In the genomic region with DNA sequence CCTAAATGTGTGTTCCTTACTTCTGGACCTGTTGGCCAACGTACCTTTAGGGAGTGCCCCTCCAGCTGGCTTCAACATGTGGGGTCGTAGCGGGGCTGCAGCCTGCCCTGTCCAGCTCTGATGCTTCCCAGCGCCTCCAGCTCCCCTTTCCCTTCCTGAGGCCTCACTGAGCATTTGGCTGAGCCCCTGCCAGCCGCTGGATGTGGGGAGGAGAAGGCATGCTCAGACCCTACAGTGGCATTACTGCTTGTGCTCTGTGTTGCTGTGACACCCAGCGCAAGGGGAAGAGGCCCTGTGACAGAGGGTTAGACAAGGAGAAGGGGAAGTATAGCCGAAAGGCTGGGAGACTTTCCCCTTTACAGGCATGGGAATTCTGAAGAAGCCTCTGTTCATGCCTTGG, we compare ENCODE assay signal across 15 cellular contexts.
DNase-seq lines count a peak whose midpoint lies in the region; ATAC-seq lines count a peak whose summit lies in the region.
"Had no signal": no experiment of that assay in that cellular context is flagged by ENCODE, and none has a peak within 500 bp of the region (broad histone marks: within the 10 kb centered on the region; RNA-seq: fewer than 3 reads in every experiment).

No MANE protein-coding gene starts in this region.

- peak overlapping the region; percentile 69 for H3K27ac Mint-ChIP-seq in activated CD8-positive, alpha-beta T cell treated with anti-CD3 and anti-CD28 coated beads, Interleukin-2, amount 10 ng/mL, durations not matched to agents 7 days and 5 days
- peak overlapping the region in 5 of 6 donors; percentile 84 to 97 (median 95) for H3K27ac Mint-ChIP-seq in immature natural killer cell
- peak overlapping the region; percentile 62 for H3K27ac Mint-ChIP-seq in stimulated activated naive CD8-positive, alpha-beta T cell treated with anti-CD3 and anti-CD28 coated beads, Interleukin-15, Interleukin-2, amounts not matched to agents 100 ng/mL and 50 ng/mL, for 24 hours

- H3K4me1 Mint-ChIP-seq in activated CD8-positive, alpha-beta T cell treated with anti-CD3 and anti-CD28 coated beads, Interleukin-2, amount 10 ng/mL, durations not matched to agents 7 days and 5 days (ENCODE audit: low read depth) = peaks cover 76% of the 10 kb centered on the region
- H3K4me1 Mint-ChIP-seq in immature natural killer cell = peaks cover 73 to 97% of the 10 kb centered on the region in 2 donors
- H3K4me1 Mint-ChIP-seq in stimulated activated naive CD8-positive, alpha-beta T cell treated with anti-CD3 and anti-CD28 coated beads, Interleukin-15, Interleukin-2, amounts not matched to agents 100 ng/mL and 50 ng/mL, for 24 hours (ENCODE audit: low read depth) = peaks cover 82% of the 10 kb centered on the region

- no peak overlapping the region for H3K4me3 Mint-ChIP-seq in activated CD8-positive, alpha-beta T cell treated with anti-CD3 and anti-CD28 coated beads, Interleukin-2, amount 10 ng/mL, durations not matched to agents 7 days and 5 days
- peak overlapping the region in 1 of 5 donors; percentile 10 for H3K4me3 Mint-ChIP-seq in immature natural killer cell
- H3K4me3 Mint-ChIP-seq in stimulated activated naive CD8-positive, alpha-beta T cell treated with anti-CD3 and anti-CD28 coated beads, Interleukin-15, Interleukin-2, amounts not matched to agents 100 ng/mL and 50 ng/mL, for 24 hours = no peak overlapping the region
- H3K4me3 Mint-ChIP-seq: nephron had no signal

- ATAC-seq in activated CD8-positive, alpha-beta T cell treated with anti-CD3 and anti-CD28 coated beads, Interleukin-2, amount 10 ng/mL, durations not matched to agents 7 days and 5 days = no peak
- ATAC-seq: esophagus mucosa, HepG2, left lobe of liver, sciatic nerve had no signal

- POLR2A ChIA-PET in activated CD8-positive, alpha-beta T cell treated with anti-CD3 and anti-CD28 coated beads, Interleukin-2, amount 10 ng/mL, durations not matched to agents 7 days and 5 days (lab: Charles Lee) = interaction anchor here (1.2 kb wide), 1 partner anchor 12 kb away, joined by 3 read pairs; no protein-coding TSS in a partner anchor

- H3K9me3 Mint-ChIP-seq in activated CD8-positive, alpha-beta T cell treated with anti-CD3 and anti-CD28 coated beads, Interleukin-2, amount 10 ng/mL, durations not matched to agents 7 days and 5 days (ENCODE audit: insufficient read depth) = peaks cover 3% of the 10 kb centered on the region
- no peaks in the 10 kb centered on the region for H3K9me3 Mint-ChIP-seq in immature natural killer cell
- H3K9me3 Mint-ChIP-seq in stimulated activated naive CD8-positive, alpha-beta T cell treated with anti-CD3 and anti-CD28 coated beads, Interleukin-15, Interleukin-2, amounts not matched to agents 100 ng/mL and 50 ng/mL, for 24 hours = no peaks in the 10 kb centered on the region

- H3K27me3 Mint-ChIP-seq in activated CD8-positive, alpha-beta T cell treated with anti-CD3 and anti-CD28 coated beads, Interleukin-2, amount 10 ng/mL, durations not matched to agents 7 days and 5 days (ENCODE audit: low read depth) = no peaks in the 10 kb centered on the region
- peaks cover 12 to 46% (median 41%) of the 10 kb centered on the region in 3 donors for H3K27me3 Mint-ChIP-seq in immature natural killer cell (ENCODE audit: low read depth in 3 of 3)
- H3K27me3 Mint-ChIP-seq in stimulated activated naive CD8-positive, alpha-beta T cell treated with anti-CD3 and anti-CD28 coated beads, Interleukin-15, Interleukin-2, amounts not matched to agents 100 ng/mL and 50 ng/mL, for 24 hours = no peaks in the 10 kb centered on the region

- H3K36me3 Mint-ChIP-seq in activated CD8-positive, alpha-beta T cell treated with anti-CD3 and anti-CD28 coated beads, Interleukin-2, amount 10 ng/mL, durations not matched to agents 7 days and 5 days (ENCODE audit: low read depth) = peaks cover 90% of the 10 kb centered on the region
- peaks cover 20 to 38% (median 26%) of the 10 kb centered on the region in 3 donors for H3K36me3 Mint-ChIP-seq in immature natural killer cell
- peaks cover 84% of the 10 kb centered on the region for H3K36me3 Mint-ChIP-seq in stimulated activated naive CD8-positive, alpha-beta T cell treated with anti-CD3 and anti-CD28 coated beads, Interleukin-15, Interleukin-2, amounts not matched to agents 100 ng/mL and 50 ng/mL, for 24 hours (ENCODE audit: low read depth)

- DNase-seq in activated effector memory CD4-positive, alpha-beta T cell treated with anti-CD3 and anti-CD28 coated beads, Interleukin-2, amount 50 U/mL, for 16 hours = peak; percentile 50
- DNase-seq in activated effector memory CD4-positive, alpha-beta T cell treated with Interleukin-2 at 50 U/mL for 16 hours = no peak
- DNase-seq in activated CD8-positive, alpha-beta T cell treated with anti-CD3 and anti-CD28 coated beads, Interleukin-2, amount 10 ng/mL, durations not matched to agents 7 days and 5 days = no peak
- DNase-seq in immature natural killer cell (no peak), foreskin melanocyte (no peak), Ammon's horn (ENCODE audit: low spot score) (no peak), NCI-H524 treated with DMSO at 0.1 percent for 48 hours (lab: John Stamatoyannopoulos, UW) (no peak)
- DNase-seq: GM23248; stimulated activated naive CD4-positive, alpha-beta T cell treated with Interleukin-2 at 50 U/mL for 16 hours had no signal

- CTCF ChIA-PET in activated CD8-positive, alpha-beta T cell treated with anti-CD3 and anti-CD28 coated beads, Interleukin-2, amount 10 ng/mL, durations not matched to agents 7 days and 5 days (lab: Charles Lee) = interaction anchor here (0.5 to 1.0 kb wide), 2 partner anchors 13 to 263 kb away, joined by 3 read pairs; no protein-coding TSS in a partner anchor
